11 cellular contexts compared by ENCODE assay signal in genomic region chr16:69706256-69706974, GRCh38. TPM values are rescaled to one million over a fixed set of nuclear protein-coding genes. Genes with fewer than 3 reads are reported as not detected.
DNase-seq lines count a peak whose midpoint lies in the region; ATAC-seq and TF ChIP-seq lines count a peak whose summit lies in the region.
"Had no signal": no experiment of that assay in that cellular context is flagged by ENCODE, and none has a peak within 500 bp of the region (broad histone marks: within the 10 kb centered on the region; RNA-seq: fewer than 3 reads in every experiment).

No MANE protein-coding gene starts in this region.

- no peak for TF ChIP-seq EP300 in Ishikawa (IDR thresholded peaks at IDR 0.05; ENCODE audit: borderline replicate concordance)

- TF ChIP-seq CTCF in C4-2B (conservative IDR thresholded peaks at IDR 0.05), result no peak
- TF ChIP-seq CTCF in osteoblast (IDR thresholded peaks at IDR 0.05; ENCODE audit: extremely low read depth, low read depth, low read length), result no peak

- H3K4me1 Mint-ChIP-seq in activated T-helper 17 cell treated with anti-CD3 and anti-CD28 coated beads, Interleukin-2, amount 50 U/mL, for 72 hours, result no peaks in the 10 kb centered on the region

- H3K9me3 Mint-ChIP-seq in activated T-helper 17 cell treated with anti-CD3 and anti-CD28 coated beads, Interleukin-2, amount 50 U/mL, for 72 hours, result no peaks in the 10 kb centered on the region
- H3K9me3 Mint-ChIP-seq: T-cell had no signal

- no peak overlapping the region for H3K4me3 ChIP-seq in osteoblast (ENCODE audit: insufficient read depth, low read length)

- ATAC-seq in GM21367 (IDR thresholded peaks at IDR 0.05; ENCODE audit: unreplicated experiment) (no peak), HG02759 (IDR thresholded peaks at IDR 0.05; ENCODE audit: unreplicated experiment) (no peak)
- ATAC-seq in activated T-helper 17 cell treated with anti-CD3 and anti-CD28 coated beads, Interleukin-2, amount 50 U/mL, for 72 hours (replicated peaks), result no peak
- ATAC-seq: T-cell had no signal

- peaks cover 29% of the 10 kb centered on the region for H3K4me1 ChIP-seq in osteoblast (ENCODE audit: insufficient read depth, low read length)

- H3K27me3 Mint-ChIP-seq in activated T-helper 17 cell treated with anti-CD3 and anti-CD28 coated beads, Interleukin-2, amount 50 U/mL, for 72 hours, result no peaks in the 10 kb centered on the region
- H3K27me3 Mint-ChIP-seq: T-cell had no signal

- H3K27me3 ChIP-seq in osteoblast (ENCODE audit: insufficient read depth, low read length), result no peaks in the 10 kb centered on the region

- H3K9me3 ChIP-seq in osteoblast (ENCODE audit: low read depth, low read length), result no peaks in the 10 kb centered on the region

- no peak overlapping the region for H3K4me3 Mint-ChIP-seq in activated T-helper 17 cell treated with anti-CD3 and anti-CD28 coated beads, Interleukin-2, amount 50 U/mL, for 72 hours
- H3K4me3 Mint-ChIP-seq: T-cell had no signal

- no peak for TF ChIP-seq RAD21 in Ishikawa (IDR thresholded peaks at IDR 0.05; ENCODE audit: low read depth)

- peaks cover 42% of the 10 kb centered on the region for H3K36me3 ChIP-seq in osteoblast (ENCODE audit: insufficient read depth, low read length)

- no peak overlapping the region for H2AFZ ChIP-seq in osteoblast (ENCODE audit: low read length)

- H3K4me2 ChIP-seq in osteoblast (ENCODE audit: insufficient read depth, low read length), result no peak overlapping the region

- no peak overlapping the region for H3K27ac Mint-ChIP-seq in activated T-helper 17 cell treated with anti-CD3 and anti-CD28 coated beads, Interleukin-2, amount 50 U/mL, for 72 hours

- peak overlapping the region; percentile 46 for H3K27ac ChIP-seq in C4-2B
- H3K27ac ChIP-seq in caudate nucleus (ENCODE audit: low read depth, low read length), result peak overlapping the region; percentile 1
- peak overlapping the region; percentile 7 for H3K27ac ChIP-seq in osteoblast (ENCODE audit: low read depth, low read length)

- peaks cover 62% of the 10 kb centered on the region for H3K36me3 Mint-ChIP-seq in activated T-helper 17 cell treated with anti-CD3 and anti-CD28 coated beads, Interleukin-2, amount 50 U/mL, for 72 hours (ENCODE audit: low read depth)

- DNase-seq in caudate nucleus (lab: John Stamatoyannopoulos, UW), result no peak
- DNase-seq in osteoblast (ENCODE audit: insufficient read length, low spot score, missing footprints), result peak; percentile 21
- no peak for DNase-seq in retina
- DNase-seq: anterior cingulate cortex, HCEC 1CT, T-cell had no signal

- peaks cover 8% of the 10 kb centered on the region for H3K79me2 ChIP-seq in osteoblast (ENCODE audit: insufficient read depth, low read length)

- no peaks in the 10 kb centered on the region for H4K20me1 ChIP-seq in osteoblast (ENCODE audit: insufficient read depth, low read length)

TF ChIP-seq in Ishikawa, 13 proteins besides CTCF, POLR2A, EP300 and RAD21:
- peak; percentile 77 for TF ChIP-seq CEBPB (IDR thresholded peaks at IDR 0.05)
- no peak for TF ChIP-seq EGR1 (IDR thresholded peaks at IDR 0.05)
- no peak for TF ChIP-seq TAF1 (IDR thresholded peaks at IDR 0.05; ENCODE audit: low read depth)
- TF ChIP-seq NFIC (IDR thresholded peaks at IDR 0.05), result no peak
- TF ChIP-seq REST (IDR thresholded peaks at IDR 0.05; ENCODE audit: low read depth), result no peak
- no peak for TF ChIP-seq TEAD4 (IDR thresholded peaks at IDR 0.05)
- TF ChIP-seq ZBTB7A (IDR thresholded peaks at IDR 0.05; ENCODE audit: low read depth), result no peak
- TF ChIP-seq USF1 (IDR thresholded peaks at IDR 0.05), result no peak

RNA-seq across cellular contexts. Expression of gene NQO1, which starts 19.9 kb away (rescaled TPM):
- 327 TPM in 2 replicates for total RNA-seq in osteoblast
- total RNA-seq in activated T-helper 17 cell treated with anti-CD3 and anti-CD28 coated beads, Interleukin-2, amount 50 U/mL, for 72 hours, result 10 to 100 TPM; 14.2 to 22.3 TPM

RNA-seq across cellular contexts. Expression of gene NOB1, which starts 48.3 kb away (rescaled TPM):
- total RNA-seq in osteoblast, result 35.5 and 36.2 TPM in 2 replicates
- 10 to 100 TPM; 92.0 to 95.9 TPM for total RNA-seq in activated T-helper 17 cell treated with anti-CD3 and anti-CD28 coated beads, Interleukin-2, amount 50 U/mL, for 72 hours

RNA-seq across cellular contexts. Expression of gene WWP2, which starts 55.7 kb away (rescaled TPM):
- total RNA-seq in osteoblast, result 43.3 and 46.7 TPM in 2 replicates
- total RNA-seq in activated T-helper 17 cell treated with anti-CD3 and anti-CD28 coated beads, Interleukin-2, amount 50 U/mL, for 72 hours, result 10 to 100 TPM; 55.1 to 55.7 TPM

Comparison
In these comparisons a context has a peak if more than half of its experiments do, and no peak if none do; other contexts are left out.
1. RNA of gene NQO1, which starts 19.9 kb away (total RNA-seq): 327 TPM in osteoblast; 14.2 to 22.3 TPM in activated T-helper 17 cell treated with anti-CD3 and anti-CD28 coated beads, Interleukin-2, amount 50 U/mL, for 72 hours; every median in the first group is over 10 times any median in the second.
2. Peak in every context shown above with its lines, with median percentiles within 50 percentile points of each other: H3K27ac ChIP-seq.